8 cellular contexts compared by ENCODE assay signal in the genomic region with DNA sequence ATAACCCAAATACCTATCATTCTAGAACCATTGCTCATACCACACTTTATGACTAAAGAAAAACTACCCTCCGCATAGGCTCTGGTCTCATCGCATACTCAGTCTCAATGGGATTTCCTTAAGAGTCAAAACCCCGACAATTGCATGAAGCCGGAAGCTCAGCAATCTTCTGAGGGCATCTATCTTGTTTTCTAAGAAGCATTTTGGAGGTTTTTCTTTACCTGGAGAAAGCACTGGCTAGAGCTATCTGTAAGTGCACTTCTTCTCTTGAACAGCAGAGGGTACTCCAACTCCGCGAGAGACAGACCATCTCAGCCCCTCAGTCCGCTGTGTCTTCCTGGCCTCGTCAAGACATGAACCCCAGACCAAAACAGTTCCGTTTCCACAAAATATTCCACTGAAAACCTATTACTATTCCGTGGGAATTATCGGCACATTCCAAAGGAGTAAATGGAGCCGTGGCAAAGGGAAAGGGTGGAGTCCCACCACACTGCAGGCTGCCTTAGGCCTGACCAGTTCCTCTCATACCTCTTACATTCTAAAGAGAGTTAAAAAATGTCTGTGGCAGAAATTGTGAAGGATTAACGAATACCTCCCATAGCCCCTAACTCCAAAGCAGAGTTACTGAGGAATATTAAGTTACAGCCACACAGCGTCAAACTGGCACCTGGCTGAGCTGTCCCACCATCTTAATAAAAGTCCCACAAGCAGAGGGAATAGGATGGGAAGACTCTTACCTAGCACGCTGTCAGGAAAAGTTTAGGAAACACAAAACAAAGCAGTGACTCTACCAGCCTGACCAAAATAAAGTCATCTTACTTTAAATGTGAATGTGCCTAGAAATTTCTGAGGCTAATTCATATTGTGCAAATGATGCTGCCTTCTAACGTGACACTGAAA.
DNase-seq lines count a peak whose midpoint lies in the region; ATAC-seq and TF ChIP-seq lines count a peak whose summit lies in the region.

No MANE protein-coding gene starts in this region.

- H2AFZ ChIP-seq in DND-41 (ENCODE audit: low read depth, low read length), result no peak overlapping the region

- no peak overlapping the region for H3K9ac ChIP-seq in DND-41 (ENCODE audit: low read depth, low read length)

- no peaks in the 10 kb centered on the region for H3K4me1 ChIP-seq in DND-41 (ENCODE audit: insufficient read depth, low read length)
- H3K4me1 ChIP-seq in ovary (ENCODE audit: insufficient read depth), result peaks cover 3% of the 10 kb centered on the region

- H3K27me3 Mint-ChIP-seq in activated T-helper 2 cell treated with anti-CD3 and anti-CD28 coated beads, Interferon-gamma antibody, Interleukin-2, Interleukin-4, amounts not matched to agents 10 μg/mL and 5 μg/mL and 100 μg/mL, durations not matched to agents 14 hours and 24 hours and 36 hours (ENCODE audit: low read depth), result no peaks in the 10 kb centered on the region

- H3K4me2 ChIP-seq in DND-41 (ENCODE audit: insufficient read depth, low read length), result no peak overlapping the region

- peak; percentile 69 for TF ChIP-seq CTCF in DND-41 (IDR thresholded peaks at IDR 0.05; ENCODE audit: borderline replicate concordance, extremely low read depth, low read length, poor library complexity, severe bottlenecking)
- peak; percentile 20 to 26 (median 23) for TF ChIP-seq CTCF in ovary (IDR thresholded peaks at IDR 0.05)

- H3K36me3 Mint-ChIP-seq in activated T-helper 2 cell treated with anti-CD3 and anti-CD28 coated beads, Interferon-gamma antibody, Interleukin-2, Interleukin-4, amounts not matched to agents 10 μg/mL and 5 μg/mL and 100 μg/mL, durations not matched to agents 14 hours and 24 hours and 36 hours (ENCODE audit: low read depth), result no peaks in the 10 kb centered on the region

- H4K20me1 ChIP-seq in DND-41 (ENCODE audit: insufficient read depth, low read length), result no peaks in the 10 kb centered on the region

- H3K9me3 ChIP-seq in DND-41 (ENCODE audit: insufficient read depth, low read length, severe bottlenecking), result no peaks in the 10 kb centered on the region
- H3K9me3 ChIP-seq in ovary, result no peaks in the 10 kb centered on the region

- DNase-seq in DND-41 (peak; percentile 35), NOMO-1 (lab: John Stamatoyannopoulos, UW; ENCODE audit: unreplicated experiment in 2 of 2) (peak; percentile 35 to 69), globus pallidus (ENCODE audit: low spot score) (peak; percentile 62), ovary (peak; percentile 19 to 36 (median 33)), NK-92 (lab: John Stamatoyannopoulos, UW; ENCODE audit: unreplicated experiment) (no peak)
- peak; percentile 11 for DNase-seq in activated T-helper 2 cell treated with anti-CD3 and anti-CD28 coated beads, Interferon-gamma antibody, Interleukin-2, Interleukin-4, amounts not matched to agents 10 μg/mL and 5 μg/mL and 100 μg/mL, durations not matched to agents 14 hours and 24 hours and 36 hours (ENCODE audit: low spot score)

- no peak for TF ChIP-seq EP300 in ovary (IDR thresholded peaks at IDR 0.05)

- H3K4me1 Mint-ChIP-seq in activated T-helper 2 cell treated with anti-CD3 and anti-CD28 coated beads, Interferon-gamma antibody, Interleukin-2, Interleukin-4, amounts not matched to agents 10 μg/mL and 5 μg/mL and 100 μg/mL, durations not matched to agents 14 hours and 24 hours and 36 hours (ENCODE audit: low read depth), result peaks cover 2% of the 10 kb centered on the region

- H3K36me3 ChIP-seq in DND-41 (ENCODE audit: insufficient read depth, low read length) (no peaks in the 10 kb centered on the region), ovary (no peaks in the 10 kb centered on the region)

- H3K4me3 ChIP-seq in DND-41 (ENCODE audit: low read depth in 1 of 2, low read length in 2 of 2) (no peak overlapping the region), ovary (no peak overlapping the region)

- H3K27ac ChIP-seq in DND-41 (ENCODE audit: low read length) (no peak overlapping the region), ovary (no peak overlapping the region)

- H3K27ac Mint-ChIP-seq in activated T-helper 2 cell treated with anti-CD3 and anti-CD28 coated beads, Interferon-gamma antibody, Interleukin-2, Interleukin-4, amounts not matched to agents 10 μg/mL and 5 μg/mL and 100 μg/mL, durations not matched to agents 14 hours and 24 hours and 36 hours, result no peak overlapping the region

- TF ChIP-seq POLR2A in ovary (IDR thresholded peaks at IDR 0.05), result no peak

- ATAC-seq in DND-41 (ENCODE audit: insufficient read depth, low read depth) (peak; percentile 94), GM19468 (IDR thresholded peaks at IDR 0.05; ENCODE audit: extremely low read depth, unreplicated experiment) (peak; percentile 93), HG03520 (IDR thresholded peaks at IDR 0.05; ENCODE audit: unreplicated experiment) (peak; percentile 99)

- no peaks in the 10 kb centered on the region for H3K9me3 Mint-ChIP-seq in activated T-helper 2 cell treated with anti-CD3 and anti-CD28 coated beads, Interferon-gamma antibody, Interleukin-2, Interleukin-4, amounts not matched to agents 10 μg/mL and 5 μg/mL and 100 μg/mL, durations not matched to agents 14 hours and 24 hours and 36 hours

- intact Hi-C loops in activated T-helper 2 cell treated with anti-CD3 and anti-CD28 coated beads, Interferon-gamma antibody, Interleukin-2, Interleukin-4, amounts not matched to agents 10 μg/mL and 5 μg/mL and 100 μg/mL, durations not matched to agents 14 hours and 24 hours and 36 hours (cut with micrococcal nuclease), result no loop called here
- intact Hi-C loops in ovary (cut with DNase I), result no loop called here

- 16% methylated on average over 16 of the region's 16 CpGs for WGBS in ovary, 3 donors

- no peaks in the 10 kb centered on the region for H3K79me2 ChIP-seq in DND-41 (ENCODE audit: insufficient read depth, low read length)

- H3K4me3 Mint-ChIP-seq in activated T-helper 2 cell treated with anti-CD3 and anti-CD28 coated beads, Interferon-gamma antibody, Interleukin-2, Interleukin-4, amounts not matched to agents 10 μg/mL and 5 μg/mL and 100 μg/mL, durations not matched to agents 14 hours and 24 hours and 36 hours (ENCODE audit: low read depth), result no peak overlapping the region

- H3K27me3 ChIP-seq in DND-41 (ENCODE audit: insufficient read depth, low read length, poor library complexity), result no peaks in the 10 kb centered on the region
- H3K27me3 ChIP-seq in ovary, result no peaks in the 10 kb centered on the region
